Comparison of ENCODE assay signal across 26 cellular contexts in the genomic region with DNA sequence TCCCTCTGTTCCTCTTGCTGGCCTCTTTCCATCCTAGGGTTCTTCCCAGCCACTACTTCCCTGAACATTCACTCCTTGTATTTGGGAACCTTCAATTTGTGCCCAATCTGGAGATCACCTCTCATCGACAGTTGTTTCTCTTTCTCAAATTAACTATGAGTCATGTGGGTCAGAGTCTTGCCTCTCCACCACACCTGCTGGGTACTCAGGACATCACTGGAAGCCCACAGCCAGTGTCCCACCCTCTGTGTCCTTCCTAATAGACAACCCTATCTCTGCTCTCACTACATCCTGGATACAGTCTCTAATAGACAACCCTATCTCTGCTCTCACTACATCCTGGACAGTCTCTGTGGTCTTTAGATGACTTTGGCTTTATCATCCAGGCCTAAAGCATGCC.
"Had no signal": no experiment of that assay in that cellular context is flagged by ENCODE, and none has a peak within 500 bp of the region (broad histone marks: within the 10 kb centered on the region; RNA-seq: fewer than 3 reads in every experiment).

No MANE protein-coding gene starts in this region.

- H3K27ac Mint-ChIP-seq: activated CD4-positive, alpha-beta memory T cell treated with anti-CD3 and anti-CD28 coated beads, Interleukin-2, amount 10 ng/mL, durations not matched to agents 7 days and 5 days; activated CD4-positive, alpha-beta T cell treated with anti-CD3 and anti-CD28 coated beads, Interleukin-2, amount 10 ng/mL, durations not matched to agents 7 days and 5 days; activated naive CD4-positive, alpha-beta T cell treated with anti-CD3 and anti-CD28 coated beads, Interleukin-2, amount 50 U/mL, for 24 hours; activated naive CD8-positive, alpha-beta T cell treated with anti-CD3 and anti-CD28 coated beads, Interleukin-2, amount 50 U/mL, for 24 hours; activated T-cell treated with anti-CD3 and anti-CD28 coated beads, Interleukin-2, amount 50 U/mL, for 24 hours; activated T-helper 2 cell treated with anti-CD3 and anti-CD28 coated beads, Interferon-gamma antibody, Interleukin-2, Interleukin-4, amounts not matched to agents 10 μg/mL and 5 μg/mL and 100 μg/mL, durations not matched to agents 14 hours and 24 hours and 36 hours; T-helper 2 cell treated with Interferon-gamma antibody and Interleukin-4, amounts not matched to agents 5 μg/mL and 100 μg/mL, for 36 hours; WTC11 had no signal

- H3K9me3 ChIP-seq: breast epithelium, colonic mucosa, gastrocnemius medialis, lower lobe of right lung, ovary, transverse colon had no signal

- ATAC-seq: activated naive CD8-positive, alpha-beta T cell treated with anti-CD3 and anti-CD28 coated beads, Interleukin-2, amount 50 U/mL, for 24 hours; gastrocnemius medialis; lower lobe of right lung; WTC11 had no signal

- H3K4me1 ChIP-seq: breast epithelium, colonic mucosa had no signal

- DNase-seq: activated CD4-positive, alpha-beta memory T cell treated with anti-CD3 and anti-CD28 coated beads, Interleukin-2, amount 10 ng/mL, durations not matched to agents 7 days and 5 days; activated CD4-positive, alpha-beta T cell treated with anti-CD3 and anti-CD28 coated beads for 1 hour; activated CD4-positive, alpha-beta T cell treated with anti-CD3 and anti-CD28 coated beads, Interleukin-2, amount 10 ng/mL, durations not matched to agents 7 days and 5 days; activated CD8-positive, alpha-beta memory T cell treated with anti-CD3 and anti-CD28 coated beads, Interleukin-2, amount 50 U/mL, for 48 hours; activated naive CD8-positive, alpha-beta T cell treated with anti-CD3 and anti-CD28 coated beads, Interleukin-2, amount 50 U/mL, for 24 hours; activated T-cell treated with anti-CD3 and anti-CD28 coated beads, Interleukin-2, amount 50 U/mL, for 24 hours; cerebellar nuclear complex; colonic mucosa; dorsolateral prefrontal cortex; effector memory CD4-positive, alpha-beta T cell; gastrocnemius medialis; glutamatergic neuron; kidney; lower lobe of right lung; mesenchymal stem cell; ovary; stimulated activated CD4-positive, alpha-beta T cell treated with anti-CD3 and anti-CD28 coated beads, Interleukin-15, amount 100 ng/mL, for 24 hours; stimulated activated naive CD4-positive, alpha-beta T cell; T-helper 1 cell; transverse colon had no signal

- H3K27me3 ChIP-seq: breast epithelium, colonic mucosa, gastrocnemius medialis, hepatocyte, ovary, transverse colon had no signal

- H3K4me3 Mint-ChIP-seq: activated CD4-positive, alpha-beta memory T cell treated with anti-CD3 and anti-CD28 coated beads, Interleukin-2, amount 10 ng/mL, durations not matched to agents 7 days and 5 days; activated CD4-positive, alpha-beta T cell treated with anti-CD3 and anti-CD28 coated beads, Interleukin-2, amount 10 ng/mL, durations not matched to agents 7 days and 5 days; activated naive CD4-positive, alpha-beta T cell treated with anti-CD3 and anti-CD28 coated beads, Interleukin-2, amount 50 U/mL, for 24 hours; activated naive CD8-positive, alpha-beta T cell treated with anti-CD3 and anti-CD28 coated beads, Interleukin-2, amount 50 U/mL, for 24 hours; activated T-cell treated with anti-CD3 and anti-CD28 coated beads, Interleukin-2, amount 50 U/mL, for 24 hours; T-helper 2 cell treated with Interferon-gamma antibody and Interleukin-4, amounts not matched to agents 5 μg/mL and 100 μg/mL, for 36 hours; WTC11 had no signal

- H3K27ac ChIP-seq: colonic mucosa, dorsolateral prefrontal cortex, hepatocyte, lower lobe of right lung, ovary, transverse colon had no signal

- H3K36me3 ChIP-seq: breast epithelium, colonic mucosa, gastrocnemius medialis, lower lobe of right lung, ovary, transverse colon had no signal

- H3K4me3 ChIP-seq: colonic mucosa, hepatocyte, lower lobe of right lung, ovary, transverse colon had no signal

- H3K9me3 Mint-ChIP-seq: activated CD4-positive, alpha-beta memory T cell treated with anti-CD3 and anti-CD28 coated beads, Interleukin-2, amount 10 ng/mL, durations not matched to agents 7 days and 5 days; activated CD4-positive, alpha-beta T cell treated with anti-CD3 and anti-CD28 coated beads, Interleukin-2, amount 10 ng/mL, durations not matched to agents 7 days and 5 days; activated naive CD8-positive, alpha-beta T cell treated with anti-CD3 and anti-CD28 coated beads, Interleukin-2, amount 50 U/mL, for 24 hours; activated T-cell treated with anti-CD3 and anti-CD28 coated beads, Interleukin-2, amount 50 U/mL, for 24 hours; activated T-helper 2 cell treated with anti-CD3 and anti-CD28 coated beads, Interferon-gamma antibody, Interleukin-2, Interleukin-4, amounts not matched to agents 10 μg/mL and 5 μg/mL and 100 μg/mL, durations not matched to agents 14 hours and 24 hours and 36 hours; T-helper 2 cell treated with Interferon-gamma antibody and Interleukin-4, amounts not matched to agents 5 μg/mL and 100 μg/mL, for 36 hours had no signal

- H3K36me3 Mint-ChIP-seq: activated naive CD4-positive, alpha-beta T cell treated with anti-CD3 and anti-CD28 coated beads, Interleukin-2, amount 50 U/mL, for 24 hours; WTC11 had no signal

- H3K27me3 Mint-ChIP-seq: activated CD4-positive, alpha-beta memory T cell treated with anti-CD3 and anti-CD28 coated beads, Interleukin-2, amount 10 ng/mL, durations not matched to agents 7 days and 5 days; activated CD4-positive, alpha-beta T cell treated with anti-CD3 and anti-CD28 coated beads, Interleukin-2, amount 10 ng/mL, durations not matched to agents 7 days and 5 days had no signal

- H3K4me1 Mint-ChIP-seq: activated CD4-positive, alpha-beta memory T cell treated with anti-CD3 and anti-CD28 coated beads, Interleukin-2, amount 10 ng/mL, durations not matched to agents 7 days and 5 days; activated CD4-positive, alpha-beta T cell treated with anti-CD3 and anti-CD28 coated beads, Interleukin-2, amount 10 ng/mL, durations not matched to agents 7 days and 5 days; activated naive CD4-positive, alpha-beta T cell treated with anti-CD3 and anti-CD28 coated beads, Interleukin-2, amount 50 U/mL, for 24 hours; activated naive CD8-positive, alpha-beta T cell treated with anti-CD3 and anti-CD28 coated beads, Interleukin-2, amount 50 U/mL, for 24 hours had no signal
